In genomic region chr1:92484472-92485373, GRCh38 we compare ENCODE assay signal across 8 cellular contexts. TPM values are rescaled to one million over a fixed set of nuclear protein-coding genes. Genes with fewer than 3 reads are reported as not detected.
DNase-seq lines count a peak whose midpoint lies in the region; ATAC-seq and FAIRE-seq lines count a peak whose summit lies in the region.

No MANE protein-coding gene starts in this region.

- peak; percentile 47 to 76 (median 56) for DNase-seq in CD4-positive, alpha-beta memory T cell
- DNase-seq in GM19239 (ENCODE audit: insufficient read length, low spot score), result no peak
- DNase-seq in SJCRH30, result peak; percentile 58 to 66
- DNase-seq in activated naive CD4-positive, alpha-beta T cell treated with anti-CD3 and anti-CD28 coated beads for 36 hours, result peak; percentile 72
- DNase-seq in stimulated activated CD4-positive, alpha-beta T cell treated with anti-CD3 and anti-CD28 coated beads, Interleukin-1b, Interleukin-23, amount 100 ng/mL, for 24 hours (ENCODE audit: low read depth in 4 of 4, low spot score in 1 of 4), result peak in 3 of 4 experiments; percentile 50 to 69 (median 63)
- DNase-seq in NCI-H2081 treated with DMSO at 0.1 percent for 48 hours (lab: John Stamatoyannopoulos, UW), result no peak

- no peaks in the 10 kb centered on the region for H3K27me3 ChIP-seq in CD4-positive, alpha-beta memory T cell (ENCODE audit: insufficient read depth, low read length)
- H3K27me3 ChIP-seq in SJCRH30, result no peaks in the 10 kb centered on the region

- H3K27me3 Mint-ChIP-seq in CD4-positive, alpha-beta memory T cell, result no peaks in the 10 kb centered on the region
- H3K27me3 Mint-ChIP-seq in activated naive CD4-positive, alpha-beta T cell treated with anti-CD3 and anti-CD28 coated beads for 36 hours (ENCODE audit: low read depth), result no peaks in the 10 kb centered on the region

- H3K9me3 ChIP-seq in CD4-positive, alpha-beta memory T cell (ENCODE audit: control insufficient read depth in 1 of 2, low read length in 2 of 2), result no peaks in the 10 kb centered on the region
- H3K9me3 ChIP-seq in SJCRH30 (replicated peaks), result no peaks in the 10 kb centered on the region

- H3K4me1 Mint-ChIP-seq in CD4-positive, alpha-beta memory T cell, result peaks cover 16 to 72% (median 34%) of the 10 kb centered on the region in 4 donors
- peaks cover 43% of the 10 kb centered on the region for H3K4me1 Mint-ChIP-seq in activated naive CD4-positive, alpha-beta T cell treated with anti-CD3 and anti-CD28 coated beads for 36 hours (ENCODE audit: low read depth)

- H3K9me3 Mint-ChIP-seq in CD4-positive, alpha-beta memory T cell, result no peaks in the 10 kb centered on the region
- no peaks in the 10 kb centered on the region for H3K9me3 Mint-ChIP-seq in activated naive CD4-positive, alpha-beta T cell treated with anti-CD3 and anti-CD28 coated beads for 36 hours

- CTCF ChIA-PET in CD4-positive, alpha-beta memory T cell (lab: Charles Lee; ENCODE audit: partially characterized antibody), result interaction anchor here (0.6 to 6.9 kb wide), 25 partner anchors 7 to 172 kb away, joined by 3 to 135 read pairs (median 6); no protein-coding TSS in a partner anchor
- CTCF ChIA-PET in activated naive CD4-positive, alpha-beta T cell treated with anti-CD3 and anti-CD28 coated beads for 36 hours (lab: Charles Lee), result interaction anchor here (0.7 to 5.7 kb wide), 19 partner anchors 11 to 190 kb away, joined by 3 to 49 read pairs (median 5); no protein-coding TSS in a partner anchor

- H3K4me1 ChIP-seq in CD4-positive, alpha-beta memory T cell (ENCODE audit: insufficient read depth, low read length), result peaks cover 30% of the 10 kb centered on the region
- H3K4me1 ChIP-seq in SJCRH30, result no peaks in the 10 kb centered on the region

- H3K27ac ChIP-seq in CD4-positive, alpha-beta memory T cell (ENCODE audit: low read depth, low read length), result peak overlapping the region; percentile 52
- H3K27ac ChIP-seq in SJCRH30, result peak overlapping the region; percentile 34

- H3K36me3 ChIP-seq in CD4-positive, alpha-beta memory T cell (ENCODE audit: insufficient read depth, low read length), result no peaks in the 10 kb centered on the region
- H3K36me3 ChIP-seq in SJCRH30, result no peaks in the 10 kb centered on the region

- POLR2A ChIA-PET in CD4-positive, alpha-beta memory T cell (lab: Charles Lee; ENCODE audit: partially characterized antibody), result interaction anchor here (0.5 to 6.8 kb wide), 34 partner anchors 8 to 536 kb away, joined by 3 to 154 read pairs (median 5); partner anchors contain the start of genes BRDT, DIPK1A, GLMN and RPAP2

- ATAC-seq in HG03457 (IDR thresholded peaks at IDR 0.05; ENCODE audit: unreplicated experiment), result peak; percentile 24

- intact Hi-C loops in CD4-positive, alpha-beta memory T cell (cut with micrococcal nuclease), result loop anchor here (1.0 to 10.0 kb wide), 7 partner anchors 8 to 680 kb away; partner anchors contain the start of genes DIPK1A, GLMN, RPAP2 and RPL5
- intact Hi-C loops in activated naive CD4-positive, alpha-beta T cell treated with anti-CD3 and anti-CD28 coated beads for 36 hours (cut with micrococcal nuclease), result loop anchor here (1.0 to 10.0 kb wide), 10 partner anchors 8 to 1462 kb away; partner anchors contain the start of genes GCLM, GLMN, RPAP2 and RPL5

- H3K4me3 Mint-ChIP-seq in CD4-positive, alpha-beta memory T cell, result peak overlapping the region; percentile 89 to 97 (median 92)
- peak overlapping the region; percentile 90 for H3K4me3 Mint-ChIP-seq in activated naive CD4-positive, alpha-beta T cell treated with anti-CD3 and anti-CD28 coated beads for 36 hours

- H3K4me3 ChIP-seq in CD4-positive, alpha-beta memory T cell (ENCODE audit: low read length in 2 of 2), result peak overlapping the region; percentile 84 to 92
- H3K4me3 ChIP-seq in SJCRH30 (peak overlapping the region; percentile 73), iPS-11a (ENCODE audit: low read depth, low read length) (peak overlapping the region; percentile 35)

- peak overlapping the region; percentile 80 to 94 (median 90) for H3K27ac Mint-ChIP-seq in CD4-positive, alpha-beta memory T cell
- peak overlapping the region; percentile 93 for H3K27ac Mint-ChIP-seq in activated naive CD4-positive, alpha-beta T cell treated with anti-CD3 and anti-CD28 coated beads for 36 hours

- peak; percentile 86 for FAIRE-seq in GM19239 (lab: Jason Lieb, UNC)

- peaks cover 4 to 35% of the 10 kb centered on the region in 2 donors for H3K36me3 Mint-ChIP-seq in CD4-positive, alpha-beta memory T cell
- H3K36me3 Mint-ChIP-seq in activated naive CD4-positive, alpha-beta T cell treated with anti-CD3 and anti-CD28 coated beads for 36 hours (ENCODE audit: low read depth), result peaks cover 40% of the 10 kb centered on the region

RNA-seq across cellular contexts. Expression of gene GFI1, which starts 2.0 kb away (rescaled TPM):
- total RNA-seq in CD4-positive, alpha-beta memory T cell, result 10 to 100 TPM; 30.6 to 33.2 TPM
- polyA plus RNA-seq in CD4-positive, alpha-beta memory T cell, result 10 to 100 TPM in 1 of 2 donors, 1 to 10 TPM in 1; 7.8 to 12.1 TPM
- total RNA-seq in SJCRH30 (2014; rRNA removed; shearing (Covaris generic)), result 3.2 TPM in 2 replicates
- total RNA-seq in activated naive CD4-positive, alpha-beta T cell treated with anti-CD3 and anti-CD28 coated beads for 36 hours, result 10 to 100 TPM; 42.8 to 44.2 TPM

Comparison
In these comparisons a context has a peak if more than half of its experiments do, and no peak if none do; other contexts are left out.
1. DNase-seq: peak in CD4-positive, alpha-beta memory T cell (5 of 5), SJCRH30 (2 of 2), activated naive CD4-positive, alpha-beta T cell treated with anti-CD3 and anti-CD28 coated beads for 36 hours (single experiment) and stimulated activated CD4-positive, alpha-beta T cell treated with anti-CD3 and anti-CD28 coated beads, Interleukin-1b, Interleukin-23, amount 100 ng/mL, for 24 hours (3 of 4); none in GM19239 (single experiment) and NCI-H2081 treated with DMSO at 0.1 percent for 48 hours (single experiment).
2. H3K4me3 ChIP-seq: peak in every context shown above with its lines; median percentile 88 in CD4-positive, alpha-beta memory T cell; 73 in SJCRH30; 35 in iPS-11a.